Comparison of ENCODE assay signal across 9 cellular contexts in genomic region chr12:27733052-27733656, GRCh38. TPM values are rescaled to one million over a fixed set of nuclear protein-coding genes. Genes with fewer than 3 reads are reported as not detected.
DNase-seq lines count a peak whose midpoint lies in the region; ATAC-seq, FAIRE-seq and TF ChIP-seq lines count a peak whose summit lies in the region.
"Had no signal": no experiment of that assay in that cellular context is flagged by ENCODE, and none has a peak within 500 bp of the region (broad histone marks: within the 10 kb centered on the region; RNA-seq: fewer than 3 reads in every experiment).

No MANE protein-coding gene starts in this region.

- DNase-seq in ACHN (peak; percentile 61), GM12865 (ENCODE audit: low read depth) (peak; percentile 56), RCC 7860 (ENCODE audit: low spot score) (peak; percentile 16), brain microvascular endothelial cell (peak; percentile 43), HepG2 (ENCODE audit: low spot score) (peak; percentile 10), activated gamma-delta T cell (lab: John Stamatoyannopoulos, UW) (no peak)

- ATAC-seq in HG03432 (IDR thresholded peaks at IDR 0.05; ENCODE audit: unreplicated experiment), result peak; percentile 57
- ATAC-seq in HepG2, result peak; percentile 66
- no peak for ATAC-seq in GM19324 (IDR thresholded peaks at IDR 0.05; ENCODE audit: low FRiP score, unreplicated experiment)

- TF ChIP-seq POLR2A in HepG2 (IDR thresholded peaks at IDR 0.05; ENCODE audit: insufficient read depth in 1 of 2, low read depth in 2 of 2, low read length in 2 of 2), result no peak

- H3K79me2 ChIP-seq in HepG2 (ENCODE audit: insufficient read depth, low read length), result peaks cover under 1% of the 10 kb centered on the region

- peak; percentile 61; the same call in 1 of the 2 replicates for TF ChIP-seq RAD21 in HepG2 (CRISPR knock-in tag; IDR thresholded peaks at IDR 0.05)

- H4K20me1 ChIP-seq in HepG2 (ENCODE audit: insufficient read depth, low read length), result peaks cover 7% of the 10 kb centered on the region; the same call in 1 of the 2 replicates

- H3K9me3 ChIP-seq in HepG2 (ENCODE audit: low read length), result no peaks in the 10 kb centered on the region

- no peak overlapping the region for H3K4me2 ChIP-seq in HepG2 (ENCODE audit: low read depth, low read length)

- no peaks in the 10 kb centered on the region for H3K27me3 ChIP-seq in brain microvascular endothelial cell (replicated peaks)
- no peaks in the 10 kb centered on the region for H3K27me3 ChIP-seq in HepG2 (ENCODE audit: control insufficient read depth in 1 of 2, insufficient read depth in 2 of 2, low read length in 2 of 2)

- H3K9ac ChIP-seq in HepG2 (ENCODE audit: insufficient read depth, low read depth, low read length), result no peak overlapping the region

- H3K4me3 ChIP-seq in GM12865 (ENCODE audit: low read depth, low read length) (no peak overlapping the region), brain microvascular endothelial cell (ENCODE audit: low read depth, low read length) (no peak overlapping the region), HepG2 (replicated peaks in 1 of 3; ENCODE audit: insufficient read depth in 1 of 3, low read depth in 2 of 3, low read length in 3 of 3) (no peak overlapping the region)

- FAIRE-seq in RCC 7860 (lab: Jason Lieb, UNC), result peak; percentile 60
- peak; percentile 34 for FAIRE-seq in HepG2 (lab: Jason Lieb, UNC)

- in situ Hi-C loops in ACHN (cut with HindIII; ENCODE audit: low pct_ligation_motif_present, low pct_unique_long_range_greater_than_20kb, low sequenced_read_pairs) (loop anchor here (25.0 kb wide), 1 partner anchor 204 kb away; no protein-coding TSS in a partner anchor), brain microvascular endothelial cell (cut with HindIII; ENCODE audit: low pct_ligation_motif_present, low sequenced_read_pairs) (no loop called here), HepG2 (cut with HindIII; ENCODE audit: extremely low pct_ligation_motif_present, low pct_unique_long_range_greater_than_20kb) (loop anchor here (10.0 to 25.0 kb wide), 2 partner anchors 212 to 429 kb away; no protein-coding TSS in a partner anchor)

- 36% methylated on average over 3 of the region's 3 CpGs for WGBS in HepG2 (ENCODE audit: low lambda C conversion rate)

- CTCF ChIA-PET in HepG2 (lab: Yijun Ruan, JAX; ENCODE audit: low intra/inter-chr PET ratio, low total read pairs), result interaction anchor here (1.1 to 2.3 kb wide), 4 partner anchors 88 to 1139 kb away, joined by 4 to 21 read pairs (median 11); no protein-coding TSS in a partner anchor

- H2AFZ ChIP-seq in HepG2 (ENCODE audit: low read length), result no peak overlapping the region

- TF ChIP-seq CTCF in GM12865 (IDR thresholded peaks at IDR 0.05; ENCODE audit: insufficient read depth, low read depth, low read length, missing control alignments) (peak; percentile 74), brain microvascular endothelial cell (IDR thresholded peaks at IDR 0.05; ENCODE audit: low read depth, low read length, missing control alignments) (peak; percentile 90), HepG2 (CRISPR knock-in tag; IDR thresholded peaks at IDR 0.05) (peak; percentile 79)

- intact Hi-C loops in HepG2 (cut with micrococcal nuclease; ENCODE audit: unreplicated experiment), result loop anchor here (1.0 to 10.0 kb wide), 5 partner anchors 22 to 1262 kb away; partner anchors contain the start of gene MRPS35

- TF ChIP-seq EP300 in HepG2 (IDR thresholded peaks at IDR 0.05; ENCODE audit: low read depth in 2 of 2, low read length in 2 of 2) (no peak), HepG2 (CRISPR knock-in tag; IDR thresholded peaks at IDR 0.05; ENCODE audit: borderline replicate concordance) (no peak)

- POLR2A ChIA-PET in HepG2 (lab: Yijun Ruan, JAX), result interaction anchor here (0.6 to 1.2 kb wide), 2 partner anchors 47 to 1259 kb away, joined by 3 to 4 read pairs; partner anchors contain the start of genes KLHL42 and MANSC4

- H3K36me3 ChIP-seq in brain microvascular endothelial cell (replicated peaks), result peaks cover 19% of the 10 kb centered on the region
- H3K36me3 ChIP-seq in HepG2 (replicated peaks in 1 of 2; ENCODE audit: control insufficient read depth in 1 of 2, insufficient read depth in 2 of 2, low read length in 2 of 2), result peaks cover 10 to 52% of the 10 kb centered on the region in 2 experiments

- no peaks in the 10 kb centered on the region for H3K4me1 ChIP-seq in HepG2 (ENCODE audit: insufficient read depth, low read length)

- no TSS peak for BruUV-seq in HepG2 (replicated peaks; lab: Mats Ljungman, UMichigan)

- H3K27ac ChIP-seq in brain microvascular endothelial cell (no peak overlapping the region), HepG2 (ENCODE audit: extremely low read length, insufficient read depth, low read length) (no peak overlapping the region)

RNA-seq across cellular contexts. Expression of gene MRPS35, which starts 22.5 kb away (rescaled TPM):
- total RNA-seq in HepG2 (2016; rRNA removed; fragmentation: Illumina TruSeq; extraction: Trizol), result 104 and 160 TPM in 2 replicates
- total RNA-seq in HepG2 (2016; cell fraction: cytosol; rRNA removed; fragmentation: Illumina TruSeq; extraction: Trizol; ENCODE audit: low read depth), result 29.1 and 30.1 TPM in 2 replicates
- 102 and 162 TPM in 2 replicates for total RNA-seq in HepG2 (2016; cell fraction: insoluble cytoplasmic fraction; rRNA removed; fragmentation: Illumina TruSeq; extraction: Trizol)
- total RNA-seq in HepG2 (2016; cell fraction: membrane; rRNA removed; fragmentation: Illumina TruSeq; extraction: Trizol), result 47.8 and 48.1 TPM in 2 replicates
- 39.9 and 41.6 TPM in 2 replicates for total RNA-seq in HepG2 (2016; cell fraction: nucleus; rRNA removed; fragmentation: Illumina TruSeq; extraction: Trizol)
- 48.8 and 63.4 TPM in 2 replicates for polyA plus RNA-seq in HepG2 (2011; rRNA removed)
- polyA plus RNA-seq in HepG2 (2011; cell fraction: cytosol; rRNA removed), result 37.3 and 44.5 TPM in 2 replicates
- polyA plus RNA-seq in HepG2 (2011; cell fraction: nucleus; rRNA removed), result 8.5 and 11.1 TPM in 2 replicates
- polyA plus RNA-seq in HepG2 (2012), result 47.9 and 61.2 TPM in 2 replicates
- polyA plus RNA-seq in HepG2 (2016; cell fraction: cytosol; fragmentation: Illumina TruSeq; extraction: Trizol; ENCODE audit: low read depth), result 13.4 and 14.7 TPM in 2 replicates
- 142 and 160 TPM in 2 replicates for polyA plus RNA-seq in HepG2 (2016; cell fraction: insoluble cytoplasmic fraction; fragmentation: Illumina TruSeq; extraction: Trizol; ENCODE audit: low read depth)
- 29.5 and 31.1 TPM in 2 replicates for polyA plus RNA-seq in HepG2 (2016; cell fraction: membrane; fragmentation: Illumina TruSeq; extraction: Trizol; ENCODE audit: low read depth)
- 50.1 and 50.5 TPM in 2 replicates for polyA plus RNA-seq in HepG2 (2016; cell fraction: nucleus; fragmentation: Illumina TruSeq; extraction: Trizol; ENCODE audit: insufficient read depth, low read depth)
- 17.4 and 21.1 TPM in 2 replicates for polyA minus RNA-seq in HepG2 (2011; rRNA and poly(A)+ RNA removed; ENCODE audit: low replicate concordance)
- polyA minus RNA-seq in HepG2 (2011; cell fraction: cytosol; rRNA and poly(A)+ RNA removed), result 47.1 and 47.8 TPM in 2 replicates
- 20.2 and 28.0 TPM in 2 replicates for polyA minus RNA-seq in HepG2 (2011; cell fraction: nucleus; rRNA and poly(A)+ RNA removed)

RNA-seq across cellular contexts. Expression of gene REP15, which starts 36.9 kb away (rescaled TPM):
- total RNA-seq in HepG2 (2016; rRNA removed; fragmentation: Illumina TruSeq; extraction: Trizol), result 0.64 and 1.0 TPM in 2 replicates
- not detected in 2 replicates for total RNA-seq in HepG2 (2016; cell fraction: cytosol; rRNA removed; fragmentation: Illumina TruSeq; extraction: Trizol; ENCODE audit: low read depth)
- 0.64 and 0.78 TPM in 2 replicates for total RNA-seq in HepG2 (2016; cell fraction: insoluble cytoplasmic fraction; rRNA removed; fragmentation: Illumina TruSeq; extraction: Trizol)
- 0.34 and 0.43 TPM in 2 replicates for total RNA-seq in HepG2 (2016; cell fraction: membrane; rRNA removed; fragmentation: Illumina TruSeq; extraction: Trizol)
- 0.60 and 0.62 TPM in 2 replicates for total RNA-seq in HepG2 (2016; cell fraction: nucleus; rRNA removed; fragmentation: Illumina TruSeq; extraction: Trizol)
- 0.12 and 0.14 TPM in 2 replicates for polyA plus RNA-seq in HepG2 (2011; rRNA removed)
- polyA plus RNA-seq in HepG2 (2011; cell fraction: cytosol; rRNA removed), result 0.15 and 0.21 TPM in 2 replicates
- 0.29 and 0.42 TPM in 2 replicates for polyA plus RNA-seq in HepG2 (2011; cell fraction: nucleus; rRNA removed)
- 0.37 and 0.74 TPM in 2 replicates for polyA plus RNA-seq in HepG2 (2012)
- polyA plus RNA-seq in HepG2 (2016; cell fraction: cytosol; fragmentation: Illumina TruSeq; extraction: Trizol; ENCODE audit: low read depth), result 0.12 TPM in 1 of 2 replicates, not detected in the other
- 0.51 and 1.3 TPM in 2 replicates for polyA plus RNA-seq in HepG2 (2016; cell fraction: insoluble cytoplasmic fraction; fragmentation: Illumina TruSeq; extraction: Trizol; ENCODE audit: low read depth)
- not detected in 2 replicates for polyA plus RNA-seq in HepG2 (2016; cell fraction: membrane; fragmentation: Illumina TruSeq; extraction: Trizol; ENCODE audit: low read depth)
- 1.2 and 1.9 TPM in 2 replicates for polyA plus RNA-seq in HepG2 (2016; cell fraction: nucleus; fragmentation: Illumina TruSeq; extraction: Trizol; ENCODE audit: insufficient read depth, low read depth)
- 0.14 and 0.96 TPM in 2 replicates for polyA minus RNA-seq in HepG2 (2011; rRNA and poly(A)+ RNA removed; ENCODE audit: low replicate concordance)
- not detected in 2 replicates for polyA minus RNA-seq in HepG2 (2011; cell fraction: cytosol; rRNA and poly(A)+ RNA removed)
- polyA minus RNA-seq in HepG2 (2011; cell fraction: nucleus; rRNA and poly(A)+ RNA removed), result 2.3 and 4.4 TPM in 2 replicates

RNA-seq across cellular contexts. Expression of gene KLHL42, which starts 46.9 kb away (rescaled TPM):
- total RNA-seq in HepG2 (2016; rRNA removed; fragmentation: Illumina TruSeq; extraction: Trizol), result 7.9 and 14.0 TPM in 2 replicates
- 2.3 and 2.6 TPM in 2 replicates for total RNA-seq in HepG2 (2016; cell fraction: cytosol; rRNA removed; fragmentation: Illumina TruSeq; extraction: Trizol; ENCODE audit: low read depth)
- 8.7 and 13.3 TPM in 2 replicates for total RNA-seq in HepG2 (2016; cell fraction: insoluble cytoplasmic fraction; rRNA removed; fragmentation: Illumina TruSeq; extraction: Trizol)
- 5.1 TPM in 2 replicates for total RNA-seq in HepG2 (2016; cell fraction: membrane; rRNA removed; fragmentation: Illumina TruSeq; extraction: Trizol)
- total RNA-seq in HepG2 (2016; cell fraction: nucleus; rRNA removed; fragmentation: Illumina TruSeq; extraction: Trizol), result 15.7 and 18.7 TPM in 2 replicates
- polyA plus RNA-seq in HepG2 (2011; rRNA removed), result 13.5 and 15.5 TPM in 2 replicates
- polyA plus RNA-seq in HepG2 (2011; cell fraction: cytosol; rRNA removed), result 7.4 and 8.0 TPM in 2 replicates
- 38.3 and 39.4 TPM in 2 replicates for polyA plus RNA-seq in HepG2 (2011; cell fraction: nucleus; rRNA removed)
- 6.4 and 7.7 TPM in 2 replicates for polyA plus RNA-seq in HepG2 (2012)
- polyA plus RNA-seq in HepG2 (2016; cell fraction: cytosol; fragmentation: Illumina TruSeq; extraction: Trizol; ENCODE audit: low read depth), result 2.2 TPM in 2 replicates
- 6.6 and 6.8 TPM in 2 replicates for polyA plus RNA-seq in HepG2 (2016; cell fraction: insoluble cytoplasmic fraction; fragmentation: Illumina TruSeq; extraction: Trizol; ENCODE audit: low read depth)
- 3.8 and 4.2 TPM in 2 replicates for polyA plus RNA-seq in HepG2 (2016; cell fraction: membrane; fragmentation: Illumina TruSeq; extraction: Trizol; ENCODE audit: low read depth)
- 24.1 and 25.1 TPM in 2 replicates for polyA plus RNA-seq in HepG2 (2016; cell fraction: nucleus; fragmentation: Illumina TruSeq; extraction: Trizol; ENCODE audit: insufficient read depth, low read depth)
- polyA minus RNA-seq in HepG2 (2011; rRNA and poly(A)+ RNA removed; ENCODE audit: low replicate concordance), result 30.9 and 54.6 TPM in 2 replicates
- 6.9 and 7.9 TPM in 2 replicates for polyA minus RNA-seq in HepG2 (2011; cell fraction: cytosol; rRNA and poly(A)+ RNA removed)
- 45.6 and 57.7 TPM in 2 replicates for polyA minus RNA-seq in HepG2 (2011; cell fraction: nucleus; rRNA and poly(A)+ RNA removed)

RNA-seq across cellular contexts. Expression of gene MANSC4, which starts 46.9 kb away (rescaled TPM):
- total RNA-seq in HepG2 (2016; rRNA removed; fragmentation: Illumina TruSeq; extraction: Trizol), result not detected in 2 replicates
- total RNA-seq in HepG2 (2016; cell fraction: cytosol; rRNA removed; fragmentation: Illumina TruSeq; extraction: Trizol; ENCODE audit: low read depth), result not detected in 2 replicates
- total RNA-seq in HepG2 (2016; cell fraction: insoluble cytoplasmic fraction; rRNA removed; fragmentation: Illumina TruSeq; extraction: Trizol), result not detected in 2 replicates
- total RNA-seq in HepG2 (2016; cell fraction: membrane; rRNA removed; fragmentation: Illumina TruSeq; extraction: Trizol), result not detected in 2 replicates
- not detected in 2 replicates for total RNA-seq in HepG2 (2016; cell fraction: nucleus; rRNA removed; fragmentation: Illumina TruSeq; extraction: Trizol)
- polyA plus RNA-seq in HepG2 (2011; rRNA removed), result not detected in 2 replicates
- not detected in 2 replicates for polyA plus RNA-seq in HepG2 (2011; cell fraction: cytosol; rRNA removed)
- not detected in 2 replicates for polyA plus RNA-seq in HepG2 (2011; cell fraction: nucleus; rRNA removed)
- polyA plus RNA-seq in HepG2 (2012), result not detected in 2 replicates
- polyA plus RNA-seq in HepG2 (2016; cell fraction: cytosol; fragmentation: Illumina TruSeq; extraction: Trizol; ENCODE audit: low read depth), result not detected in 2 replicates
- not detected in 2 replicates for polyA plus RNA-seq in HepG2 (2016; cell fraction: insoluble cytoplasmic fraction; fragmentation: Illumina TruSeq; extraction: Trizol; ENCODE audit: low read depth)
- not detected in 2 replicates for polyA plus RNA-seq in HepG2 (2016; cell fraction: membrane; fragmentation: Illumina TruSeq; extraction: Trizol; ENCODE audit: low read depth)
- polyA plus RNA-seq in HepG2 (2016; cell fraction: nucleus; fragmentation: Illumina TruSeq; extraction: Trizol; ENCODE audit: insufficient read depth, low read depth), result not detected in 2 replicates
- polyA minus RNA-seq in HepG2 (2011; rRNA and poly(A)+ RNA removed; ENCODE audit: low replicate concordance), result not detected in 2 replicates
- polyA minus RNA-seq in HepG2 (2011; cell fraction: cytosol; rRNA and poly(A)+ RNA removed), result not detected in 2 replicates
- polyA minus RNA-seq in HepG2 (2011; cell fraction: nucleus; rRNA and poly(A)+ RNA removed), result not detected in 2 replicates
- total RNA-seq: glomerular endothelial cell had no signal
